In the genomic region with DNA sequence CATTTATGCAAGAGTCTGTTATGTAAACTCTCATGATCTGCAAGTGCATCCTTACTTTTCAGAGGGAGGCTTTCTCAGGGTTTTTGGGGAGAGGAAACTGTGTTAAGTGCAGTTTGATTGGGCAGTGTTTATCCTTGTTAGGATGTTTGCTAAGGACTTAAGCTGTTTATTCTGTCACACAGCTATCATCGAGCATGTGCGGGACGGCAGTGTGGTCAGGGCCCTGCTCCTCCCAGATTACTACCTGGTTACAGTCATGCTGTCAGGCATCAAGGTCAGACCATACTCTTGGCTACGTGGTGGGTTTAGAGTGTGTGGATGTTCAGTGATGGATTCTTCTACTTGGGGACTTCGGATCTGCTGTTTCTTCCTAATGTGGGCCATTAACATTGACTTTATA, we compare ENCODE assay signal across 1 cellular context.
A peak's percentile ranks its signal among the peaks of the same experiment; 100 is the strongest.
TF ChIP-seq lines count a peak whose summit lies in the region.

No MANE protein-coding gene starts in this region.

TF ChIP-seq in HepG2, 621 proteins besides CTCF, POLR2A, EP300 and RAD21 (continued from another document):
- TF ChIP-seq, protein P1, sequence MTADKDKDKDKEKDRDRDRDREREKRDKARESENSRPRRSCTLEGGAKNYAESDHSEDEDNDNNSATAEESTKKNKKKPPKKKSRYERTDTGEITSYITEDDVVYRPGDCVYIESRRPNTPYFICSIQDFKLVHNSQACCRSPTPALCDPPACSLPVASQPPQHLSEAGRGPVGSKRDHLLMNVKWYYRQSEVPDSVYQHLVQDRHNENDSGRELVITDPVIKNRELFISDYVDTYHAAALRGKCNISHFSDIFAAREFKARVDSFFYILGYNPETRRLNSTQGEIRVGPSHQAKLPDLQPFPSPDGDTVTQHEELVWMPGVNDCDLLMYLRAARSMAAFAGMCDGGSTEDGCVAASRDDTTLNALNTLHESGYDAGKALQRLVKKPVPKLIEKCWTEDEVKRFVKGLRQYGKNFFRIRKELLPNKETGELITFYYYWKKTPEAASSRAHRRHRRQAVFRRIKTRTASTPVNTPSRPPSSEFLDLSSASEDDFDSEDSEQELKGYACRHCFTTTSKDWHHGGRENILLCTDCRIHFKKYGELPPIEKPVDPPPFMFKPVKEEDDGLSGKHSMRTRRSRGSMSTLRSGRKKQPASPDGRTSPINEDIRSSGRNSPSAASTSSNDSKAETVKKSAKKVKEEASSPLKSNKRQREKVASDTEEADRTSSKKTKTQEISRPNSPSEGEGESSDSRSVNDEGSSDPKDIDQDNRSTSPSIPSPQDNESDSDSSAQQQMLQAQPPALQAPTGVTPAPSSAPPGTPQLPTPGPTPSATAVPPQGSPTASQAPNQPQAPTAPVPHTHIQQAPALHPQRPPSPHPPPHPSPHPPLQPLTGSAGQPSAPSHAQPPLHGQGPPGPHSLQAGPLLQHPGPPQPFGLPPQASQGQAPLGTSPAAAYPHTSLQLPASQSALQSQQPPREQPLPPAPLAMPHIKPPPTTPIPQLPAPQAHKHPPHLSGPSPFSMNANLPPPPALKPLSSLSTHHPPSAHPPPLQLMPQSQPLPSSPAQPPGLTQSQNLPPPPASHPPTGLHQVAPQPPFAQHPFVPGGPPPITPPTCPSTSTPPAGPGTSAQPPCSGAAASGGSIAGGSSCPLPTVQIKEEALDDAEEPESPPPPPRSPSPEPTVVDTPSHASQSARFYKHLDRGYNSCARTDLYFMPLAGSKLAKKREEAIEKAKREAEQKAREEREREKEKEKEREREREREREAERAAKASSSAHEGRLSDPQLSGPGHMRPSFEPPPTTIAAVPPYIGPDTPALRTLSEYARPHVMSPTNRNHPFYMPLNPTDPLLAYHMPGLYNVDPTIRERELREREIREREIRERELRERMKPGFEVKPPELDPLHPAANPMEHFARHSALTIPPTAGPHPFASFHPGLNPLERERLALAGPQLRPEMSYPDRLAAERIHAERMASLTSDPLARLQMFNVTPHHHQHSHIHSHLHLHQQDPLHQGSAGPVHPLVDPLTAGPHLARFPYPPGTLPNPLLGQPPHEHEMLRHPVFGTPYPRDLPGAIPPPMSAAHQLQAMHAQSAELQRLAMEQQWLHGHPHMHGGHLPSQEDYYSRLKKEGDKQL (CRISPR knock-in tag; IDR thresholded peaks at IDR 0.05; ENCODE audit: low read depth): peak; percentile 26; the same call in 1 of the 2 replicates
- TF ChIP-seq POGZ (CRISPR knock-in tag; IDR thresholded peaks at IDR 0.05) (no peak), ZNF780A (CRISPR knock-in tag; IDR thresholded peaks at IDR 0.05) (no peak), CBX5 (CRISPR knock-in tag; IDR thresholded peaks at IDR 0.05; ENCODE audit: borderline replicate concordance) (no peak), TCF7L2 (IDR thresholded peaks at IDR 0.05; ENCODE audit: low read depth, low read length) (no peak), FOXA3 (CRISPR knock-in tag; IDR thresholded peaks at IDR 0.05) (0 out of 2 replicates have a peak, but pooled peaks have one; percentile 30), TSC22D2 (CRISPR knock-in tag; IDR thresholded peaks at IDR 0.05; ENCODE audit: borderline replicate concordance) (no peak), HHEX (CRISPR knock-in tag; IDR thresholded peaks at IDR 0.05) (peak; percentile 34; the same call in 1 of the 2 replicates), MAZ (IDR thresholded peaks at IDR 0.05; ENCODE audit: borderline replicate concordance, low read depth, low read length) (no peak), MAZ (CRISPR knock-in tag; IDR thresholded peaks at IDR 0.05; ENCODE audit: low read depth) (no peak), MAFK (conservative IDR thresholded peaks at IDR 0.05 in 1 of 2, IDR thresholded peaks at IDR 0.05 in 1 of 2; ENCODE audit: low read length in 2 of 2) (no peak), SSRP1 (CRISPR knock-in tag; IDR thresholded peaks at IDR 0.05) (no peak), KDM6A (CRISPR knock-in tag; IDR thresholded peaks at IDR 0.05; ENCODE audit: low read depth) (no peak), FOXA1 (IDR thresholded peaks at IDR 0.05) (no peak), FOXA1 (CRISPR knock-in tag; IDR thresholded peaks at IDR 0.05) (peak; percentile 67)
- TF ChIP-seq, protein P2, sequence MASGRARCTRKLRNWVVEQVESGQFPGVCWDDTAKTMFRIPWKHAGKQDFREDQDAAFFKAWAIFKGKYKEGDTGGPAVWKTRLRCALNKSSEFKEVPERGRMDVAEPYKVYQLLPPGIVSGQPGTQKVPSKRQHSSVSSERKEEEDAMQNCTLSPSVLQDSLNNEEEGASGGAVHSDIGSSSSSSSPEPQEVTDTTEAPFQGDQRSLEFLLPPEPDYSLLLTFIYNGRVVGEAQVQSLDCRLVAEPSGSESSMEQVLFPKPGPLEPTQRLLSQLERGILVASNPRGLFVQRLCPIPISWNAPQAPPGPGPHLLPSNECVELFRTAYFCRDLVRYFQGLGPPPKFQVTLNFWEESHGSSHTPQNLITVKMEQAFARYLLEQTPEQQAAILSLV (CRISPR knock-in tag; IDR thresholded peaks at IDR 0.05; ENCODE audit: borderline replicate concordance): no peak
- TF ChIP-seq, protein P3, sequence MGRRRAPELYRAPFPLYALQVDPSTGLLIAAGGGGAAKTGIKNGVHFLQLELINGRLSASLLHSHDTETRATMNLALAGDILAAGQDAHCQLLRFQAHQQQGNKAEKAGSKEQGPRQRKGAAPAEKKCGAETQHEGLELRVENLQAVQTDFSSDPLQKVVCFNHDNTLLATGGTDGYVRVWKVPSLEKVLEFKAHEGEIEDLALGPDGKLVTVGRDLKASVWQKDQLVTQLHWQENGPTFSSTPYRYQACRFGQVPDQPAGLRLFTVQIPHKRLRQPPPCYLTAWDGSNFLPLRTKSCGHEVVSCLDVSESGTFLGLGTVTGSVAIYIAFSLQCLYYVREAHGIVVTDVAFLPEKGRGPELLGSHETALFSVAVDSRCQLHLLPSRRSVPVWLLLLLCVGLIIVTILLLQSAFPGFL (CRISPR knock-in tag; IDR thresholded peaks at IDR 0.05): no peak
